Comparison of ENCODE assay signal across 28 cellular contexts in genomic region chr2:125643585-125643984, GRCh38.
DNase-seq lines count a peak whose midpoint lies in the region; ATAC-seq, FAIRE-seq and TF ChIP-seq lines count a peak whose summit lies in the region.
"Had no signal": no experiment of that assay in that cellular context is flagged by ENCODE, and none has a peak within 500 bp of the region (broad histone marks: within the 10 kb centered on the region; RNA-seq: fewer than 3 reads in every experiment).

No MANE protein-coding gene starts in this region.

- in situ Hi-C loops in GM12878 (cut with MboI), result no loop called here

- SMC1A ChIA-PET in GM12878 (lab: Charles Lee; ENCODE audit: uncharacterized antibody, unreplicated experiment), result no interaction called here

- H3K9me2 ChIP-seq in PC-3 (replicated peaks; ENCODE audit: low read length), result no peaks in the 10 kb centered on the region

- POLR2A ChIA-PET in GM12878 (lab: Charles Lee), result no interaction called here
- POLR2A ChIA-PET in PC-3 (lab: Charles Lee; ENCODE audit: unreplicated experiment), result no interaction called here

- H3K27me3 Mint-ChIP-seq in nephron progenitor cell (ENCODE audit: low read depth, poor library complexity), result no peaks in the 10 kb centered on the region
- H3K27me3 Mint-ChIP-seq: activated naive CD8-positive, alpha-beta T cell treated with anti-CD3 and anti-CD28 coated beads, Interleukin-2, amount 10 ng/mL, durations not matched to agents 7 days and 5 days; memory B cell; naive thymus-derived CD4-positive, alpha-beta T cell had no signal

- H2AFZ ChIP-seq in GM12878 (ENCODE audit: control insufficient read depth, low read depth, low read length) (peak overlapping the region; percentile 67), PC-3 (ENCODE audit: low read length) (no peak overlapping the region)

- H3K9ac ChIP-seq in GM12878 (ENCODE audit: control insufficient read depth, insufficient read depth, low read length) (0 out of 2 replicates have a peak overlapping the region, but pooled peaks have one; percentile 15), PC-3 (ENCODE audit: low read length) (no peak overlapping the region)
- H3K9ac ChIP-seq: BLaER1 had no signal

- WGBS in GM12878 (ENCODE audit: insufficient coverage, insufficient replicate concordance, low lambda C conversion rate, missing lambda C conversion rate), result 32% methylated on average over 8 of the region's 8 CpGs
- 54 to 59% methylated on average over 8 of the region's 8 CpGs for WGBS in upper lobe of left lung, 2 donors

- no peaks in the 10 kb centered on the region for H3K9me3 ChIP-seq in GM12878 (replicated peaks; ENCODE audit: control insufficient read depth, insufficient read depth, low read length)
- H3K9me3 ChIP-seq in upper lobe of left lung, result no peaks in the 10 kb centered on the region
- peaks cover 5% of the 10 kb centered on the region; the same call in 1 of the 2 replicates for H3K9me3 ChIP-seq in PC-3 (ENCODE audit: low read length)
- H3K9me3 ChIP-seq: BLaER1, Caco-2, heart left ventricle, testis had no signal

- no peaks in the 10 kb centered on the region for H3K36me3 Mint-ChIP-seq in nephron progenitor cell (ENCODE audit: low read depth)
- H3K36me3 Mint-ChIP-seq: activated naive CD8-positive, alpha-beta T cell treated with anti-CD3 and anti-CD28 coated beads, Interleukin-2, amount 10 ng/mL, durations not matched to agents 7 days and 5 days; memory B cell; naive thymus-derived CD4-positive, alpha-beta T cell had no signal

- CTCF ChIA-PET in GM12878 (lab: Yijun Ruan, JAX) (interaction anchor here (0.6 to 1.4 kb wide), 2 partner anchors 10 to 1113 kb away, joined by 3 to 4 read pairs; no protein-coding TSS in a partner anchor), PC-3 (lab: Charles Lee) (no interaction called here)

- peak; percentile 43 for ATAC-seq in HG02884 (IDR thresholded peaks at IDR 0.05; ENCODE audit: unreplicated experiment)
- ATAC-seq in GM12878, result peak; percentile 86
- ATAC-seq in HG03196 (IDR thresholded peaks at IDR 0.05; ENCODE audit: unreplicated experiment), result no peak
- no peak for ATAC-seq in upper lobe of left lung (ENCODE audit: low FRiP score in 2 of 2)
- no peak for ATAC-seq in PC-3
- ATAC-seq: heart left ventricle; left cardiac atrium; naive thymus-derived CD4-positive, alpha-beta T cell; SK-N-SH treated with all-trans-retinoic acid at 6 μM for 48 hours had no signal

- intact Hi-C loops in GM12878 (cut with micrococcal nuclease; ENCODE audit: unreplicated experiment), result no loop called here
- intact Hi-C loops in PC-3 (cut with micrococcal nuclease), result no loop called here

- H3K27ac ChIP-seq in GM12878 (ENCODE audit: control insufficient read depth, insufficient read depth) (peak overlapping the region; percentile 69), upper lobe of left lung (no peak overlapping the region), PC-3 (ENCODE audit: low read length) (no peak overlapping the region)
- H3K27ac ChIP-seq: BLaER1, heart left ventricle, testis had no signal

- H3K79me2 ChIP-seq in GM12878 (ENCODE audit: control insufficient read depth, insufficient read depth, low read length), result no peaks in the 10 kb centered on the region
- H3K79me2 ChIP-seq in PC-3 (ENCODE audit: low read length), result no peaks in the 10 kb centered on the region

- peak overlapping the region; percentile 86 for H3K4me2 ChIP-seq in GM12878 (ENCODE audit: control insufficient read depth, insufficient read depth)
- H3K4me2 ChIP-seq in PC-3 (ENCODE audit: low read length), result no peak overlapping the region
- H3K4me2 ChIP-seq: BLaER1 had no signal

- H3F3A ChIP-seq in PC-3 (ENCODE audit: low read length, unreplicated experiment), result no peaks in the 10 kb centered on the region

- no peak for FAIRE-seq in GM12878 (lab: Jason Lieb, UNC)

- no peak for TF ChIP-seq POLR2A in GM12878 (IDR thresholded peaks at IDR 0.05; ENCODE audit: low read depth, low read length)
- no peak for TF ChIP-seq POLR2A in upper lobe of left lung (IDR thresholded peaks at IDR 0.05)

- H3K4me1 Mint-ChIP-seq in nephron progenitor cell, result peaks cover 19% of the 10 kb centered on the region
- H3K4me1 Mint-ChIP-seq: activated naive CD8-positive, alpha-beta T cell treated with anti-CD3 and anti-CD28 coated beads, Interleukin-2, amount 10 ng/mL, durations not matched to agents 7 days and 5 days; memory B cell had no signal

- H3K27me3 ChIP-seq in GM12878 (replicated peaks in 1 of 2; ENCODE audit: control insufficient read depth in 2 of 2, insufficient read depth in 2 of 2, low read length in 1 of 2), result no peaks in the 10 kb centered on the region
- H3K27me3 ChIP-seq in upper lobe of left lung, result no peaks in the 10 kb centered on the region
- H3K27me3 ChIP-seq in PC-3 (ENCODE audit: low read length), result no peaks in the 10 kb centered on the region
- H3K27me3 ChIP-seq: BLaER1, heart left ventricle, testis had no signal

- BruUV-seq in GM12878 (replicated peaks; lab: Mats Ljungman, UMichigan) (no TSS peak), PC-3 (replicated peaks; lab: Mats Ljungman, UMichigan) (no TSS peak)

- no peak for TF ChIP-seq CTCF in GM12865 (IDR thresholded peaks at IDR 0.05; ENCODE audit: insufficient read depth, low read depth, low read length, missing control alignments)
- TF ChIP-seq CTCF in GM12878 (IDR thresholded peaks at IDR 0.05 in 2 of 3, conservative IDR thresholded peaks at IDR 0.05 in 1 of 3; ENCODE audit: control insufficient read depth in 2 of 3, extremely low read depth in 1 of 3, insufficient read depth in 1 of 3, low read depth in 3 of 3, low read length in 3 of 3), result no peak
- no peak for TF ChIP-seq CTCF in nephron progenitor cell (IDR thresholded peaks at IDR 0.05)
- TF ChIP-seq CTCF in upper lobe of left lung (IDR thresholded peaks at IDR 0.05), result no peak
- TF ChIP-seq CTCF in PC-3 (conservative IDR thresholded peaks at IDR 0.05; ENCODE audit: low read depth, low read length), result no peak

- no peak overlapping the region for H3K4me3 Mint-ChIP-seq in nephron progenitor cell
- H3K4me3 Mint-ChIP-seq: activated naive CD8-positive, alpha-beta T cell treated with anti-CD3 and anti-CD28 coated beads, Interleukin-2, amount 10 ng/mL, durations not matched to agents 7 days and 5 days; memory B cell; naive thymus-derived CD4-positive, alpha-beta T cell had no signal

- TF ChIP-seq RAD21 in GM12878 (IDR thresholded peaks at IDR 0.05; ENCODE audit: insufficient read depth, low read depth, low read length), result no peak

- H4K20me1 ChIP-seq in GM12878 (ENCODE audit: control insufficient read depth, insufficient read depth) (no peaks in the 10 kb centered on the region), PC-3 (ENCODE audit: low read length) (no peaks in the 10 kb centered on the region)
- H4K20me1 ChIP-seq: BLaER1 had no signal

- DNase-seq in GM12865 (ENCODE audit: low read depth) (peak; percentile 94), GM12878 (ENCODE audit: low read depth, low spot score) (peak; percentile 52), nephron progenitor cell (no peak), upper lobe of left lung (no peak), PC-3 (no peak), D341Med (ENCODE audit: low spot score) (no peak)
- DNase-seq: activated CD4-positive, alpha-beta T cell treated with anti-CD3 and anti-CD28 coated beads, Interleukin-2, amount 50 U/mL, for 4 hours; activated CD8-positive, alpha-beta memory T cell treated with anti-CD3 and anti-CD28 coated beads, Interleukin-2, amount 50 U/mL, for 48 hours; activated naive CD8-positive, alpha-beta T cell treated with anti-CD3 and anti-CD28 coated beads, Interleukin-2, amount 10 ng/mL, durations not matched to agents 7 days and 5 days; Caco-2; central memory CD4-positive, alpha-beta T cell; DMS79 treated with DMSO at 0.1 percent for 48 hours; heart left ventricle; Karpas-422; left cardiac atrium; naive thymus-derived CD4-positive, alpha-beta T cell; NCI-H1048; NCI-H187 treated with DMSO at 0.1 percent for 48 hours; NCI-H526 treated with DMSO at 0.1 percent for 48 hours; stimulated activated CD4-positive, alpha-beta T cell treated with anti-CD3 and anti-CD28 coated beads, Interleukin-4, amount 100 ng/mL, for 24 hours; stimulated activated naive CD4-positive, alpha-beta T cell; testis had no signal

- peaks cover 4% of the 10 kb centered on the region for H3K4me1 ChIP-seq in GM12878 (ENCODE audit: control insufficient read depth, insufficient read depth, low read length)
- H3K4me1 ChIP-seq in upper lobe of left lung, result no peaks in the 10 kb centered on the region
- H3K4me1 ChIP-seq in PC-3 (ENCODE audit: insufficient read depth, low read length), result no peaks in the 10 kb centered on the region
- H3K4me1 ChIP-seq: BLaER1, Caco-2, heart left ventricle, testis had no signal

- no peak for TF ChIP-seq EP300 in GM12878 (IDR thresholded peaks at IDR 0.05; ENCODE audit: borderline replicate concordance in 1 of 2, control insufficient read depth in 1 of 2, low read depth in 2 of 2, low read length in 2 of 2)
- no peak for TF ChIP-seq EP300 in upper lobe of left lung (IDR thresholded peaks at IDR 0.05)

- no peaks in the 10 kb centered on the region for H3K9me3 Mint-ChIP-seq in nephron progenitor cell
- H3K9me3 Mint-ChIP-seq: activated naive CD8-positive, alpha-beta T cell treated with anti-CD3 and anti-CD28 coated beads, Interleukin-2, amount 10 ng/mL, durations not matched to agents 7 days and 5 days; activated T-helper 2 cell treated with anti-CD3 and anti-CD28 coated beads, Interferon-gamma antibody, Interleukin-2, Interleukin-4, amounts not matched to agents 10 μg/mL and 5 μg/mL and 100 μg/mL, durations not matched to agents 14 hours and 24 hours and 36 hours had no signal

- RAD21 ChIA-PET in GM12878 (lab: Charles Lee; ENCODE audit: unreplicated experiment), result interaction anchor here (1.3 kb wide), 1 partner anchor 87 kb away, joined by 3 read pairs; no protein-coding TSS in a partner anchor

- peak overlapping the region; percentile 59 for H3K4me3 ChIP-seq in GM12865 (ENCODE audit: low read depth, low read length)
- H3K4me3 ChIP-seq in GM12878, result 0 out of 2 replicates have a peak overlapping the region, but pooled peaks have one; percentile 19
- H3K4me3 ChIP-seq in upper lobe of left lung, result no peak overlapping the region
- no peak overlapping the region for H3K4me3 ChIP-seq in PC-3 (ENCODE audit: low read length)
- H3K4me3 ChIP-seq: BLaER1, heart left ventricle, testis had no signal

- H3K36me3 ChIP-seq in GM12878 (ENCODE audit: control insufficient read depth in 2 of 2, insufficient read depth in 2 of 2, low read length in 1 of 2) (no peaks in the 10 kb centered on the region), upper lobe of left lung (no peaks in the 10 kb centered on the region), PC-3 (ENCODE audit: low read depth, low read length) (no peaks in the 10 kb centered on the region)
- H3K36me3 ChIP-seq: BLaER1, heart left ventricle had no signal

- peak overlapping the region; percentile 75 for H3K27ac Mint-ChIP-seq in nephron progenitor cell
- H3K27ac Mint-ChIP-seq: activated naive CD8-positive, alpha-beta T cell treated with anti-CD3 and anti-CD28 coated beads, Interleukin-2, amount 10 ng/mL, durations not matched to agents 7 days and 5 days; activated T-helper 2 cell treated with anti-CD3 and anti-CD28 coated beads, Interferon-gamma antibody, Interleukin-2, Interleukin-4, amounts not matched to agents 10 μg/mL and 5 μg/mL and 100 μg/mL, durations not matched to agents 14 hours and 24 hours and 36 hours; memory B cell; naive thymus-derived CD4-positive, alpha-beta T cell had no signal

TF ChIP-seq in GM12878, 131 proteins besides CTCF, POLR2A, EP300 and RAD21 (continues in another document):
- TF ChIP-seq SUPT20H (IDR thresholded peaks at IDR 0.05; ENCODE audit: borderline replicate concordance, control insufficient read depth, low read depth, low read length), result no peak
- no peak for TF ChIP-seq RCOR1 (conservative IDR thresholded peaks at IDR 0.05; ENCODE audit: low read depth, low read length)

Comparison
In these comparisons a context has a peak if more than half of its experiments do, and no peak if none do; other contexts are left out.
1. DNase-seq: peak in GM12865 (single experiment) and GM12878 (single experiment); none in nephron progenitor cell (single experiment), upper lobe of left lung (0 of 2), PC-3 (single experiment) and D341Med (single experiment).
2. H3K4me3 ChIP-seq: peak in GM12865 (single experiment) and GM12878 (single experiment); none in upper lobe of left lung (0 of 4) and PC-3 (single experiment).
3. ATAC-seq: peak in HG02884 (single experiment) and GM12878 (single experiment); none in HG03196 (single experiment), upper lobe of left lung (0 of 2) and PC-3 (single experiment).